1 cellular context compared by ENCODE assay signal in genomic region chr4:59643682-59644081, GRCh38.
TF ChIP-seq lines count a peak whose summit lies in the region.

No MANE protein-coding gene starts in this region.

TF ChIP-seq in GM23338, 12 proteins besides CTCF, POLR2A, EP300 and RAD21 (continued from another document):
- TF ChIP-seq, protein P1, sequence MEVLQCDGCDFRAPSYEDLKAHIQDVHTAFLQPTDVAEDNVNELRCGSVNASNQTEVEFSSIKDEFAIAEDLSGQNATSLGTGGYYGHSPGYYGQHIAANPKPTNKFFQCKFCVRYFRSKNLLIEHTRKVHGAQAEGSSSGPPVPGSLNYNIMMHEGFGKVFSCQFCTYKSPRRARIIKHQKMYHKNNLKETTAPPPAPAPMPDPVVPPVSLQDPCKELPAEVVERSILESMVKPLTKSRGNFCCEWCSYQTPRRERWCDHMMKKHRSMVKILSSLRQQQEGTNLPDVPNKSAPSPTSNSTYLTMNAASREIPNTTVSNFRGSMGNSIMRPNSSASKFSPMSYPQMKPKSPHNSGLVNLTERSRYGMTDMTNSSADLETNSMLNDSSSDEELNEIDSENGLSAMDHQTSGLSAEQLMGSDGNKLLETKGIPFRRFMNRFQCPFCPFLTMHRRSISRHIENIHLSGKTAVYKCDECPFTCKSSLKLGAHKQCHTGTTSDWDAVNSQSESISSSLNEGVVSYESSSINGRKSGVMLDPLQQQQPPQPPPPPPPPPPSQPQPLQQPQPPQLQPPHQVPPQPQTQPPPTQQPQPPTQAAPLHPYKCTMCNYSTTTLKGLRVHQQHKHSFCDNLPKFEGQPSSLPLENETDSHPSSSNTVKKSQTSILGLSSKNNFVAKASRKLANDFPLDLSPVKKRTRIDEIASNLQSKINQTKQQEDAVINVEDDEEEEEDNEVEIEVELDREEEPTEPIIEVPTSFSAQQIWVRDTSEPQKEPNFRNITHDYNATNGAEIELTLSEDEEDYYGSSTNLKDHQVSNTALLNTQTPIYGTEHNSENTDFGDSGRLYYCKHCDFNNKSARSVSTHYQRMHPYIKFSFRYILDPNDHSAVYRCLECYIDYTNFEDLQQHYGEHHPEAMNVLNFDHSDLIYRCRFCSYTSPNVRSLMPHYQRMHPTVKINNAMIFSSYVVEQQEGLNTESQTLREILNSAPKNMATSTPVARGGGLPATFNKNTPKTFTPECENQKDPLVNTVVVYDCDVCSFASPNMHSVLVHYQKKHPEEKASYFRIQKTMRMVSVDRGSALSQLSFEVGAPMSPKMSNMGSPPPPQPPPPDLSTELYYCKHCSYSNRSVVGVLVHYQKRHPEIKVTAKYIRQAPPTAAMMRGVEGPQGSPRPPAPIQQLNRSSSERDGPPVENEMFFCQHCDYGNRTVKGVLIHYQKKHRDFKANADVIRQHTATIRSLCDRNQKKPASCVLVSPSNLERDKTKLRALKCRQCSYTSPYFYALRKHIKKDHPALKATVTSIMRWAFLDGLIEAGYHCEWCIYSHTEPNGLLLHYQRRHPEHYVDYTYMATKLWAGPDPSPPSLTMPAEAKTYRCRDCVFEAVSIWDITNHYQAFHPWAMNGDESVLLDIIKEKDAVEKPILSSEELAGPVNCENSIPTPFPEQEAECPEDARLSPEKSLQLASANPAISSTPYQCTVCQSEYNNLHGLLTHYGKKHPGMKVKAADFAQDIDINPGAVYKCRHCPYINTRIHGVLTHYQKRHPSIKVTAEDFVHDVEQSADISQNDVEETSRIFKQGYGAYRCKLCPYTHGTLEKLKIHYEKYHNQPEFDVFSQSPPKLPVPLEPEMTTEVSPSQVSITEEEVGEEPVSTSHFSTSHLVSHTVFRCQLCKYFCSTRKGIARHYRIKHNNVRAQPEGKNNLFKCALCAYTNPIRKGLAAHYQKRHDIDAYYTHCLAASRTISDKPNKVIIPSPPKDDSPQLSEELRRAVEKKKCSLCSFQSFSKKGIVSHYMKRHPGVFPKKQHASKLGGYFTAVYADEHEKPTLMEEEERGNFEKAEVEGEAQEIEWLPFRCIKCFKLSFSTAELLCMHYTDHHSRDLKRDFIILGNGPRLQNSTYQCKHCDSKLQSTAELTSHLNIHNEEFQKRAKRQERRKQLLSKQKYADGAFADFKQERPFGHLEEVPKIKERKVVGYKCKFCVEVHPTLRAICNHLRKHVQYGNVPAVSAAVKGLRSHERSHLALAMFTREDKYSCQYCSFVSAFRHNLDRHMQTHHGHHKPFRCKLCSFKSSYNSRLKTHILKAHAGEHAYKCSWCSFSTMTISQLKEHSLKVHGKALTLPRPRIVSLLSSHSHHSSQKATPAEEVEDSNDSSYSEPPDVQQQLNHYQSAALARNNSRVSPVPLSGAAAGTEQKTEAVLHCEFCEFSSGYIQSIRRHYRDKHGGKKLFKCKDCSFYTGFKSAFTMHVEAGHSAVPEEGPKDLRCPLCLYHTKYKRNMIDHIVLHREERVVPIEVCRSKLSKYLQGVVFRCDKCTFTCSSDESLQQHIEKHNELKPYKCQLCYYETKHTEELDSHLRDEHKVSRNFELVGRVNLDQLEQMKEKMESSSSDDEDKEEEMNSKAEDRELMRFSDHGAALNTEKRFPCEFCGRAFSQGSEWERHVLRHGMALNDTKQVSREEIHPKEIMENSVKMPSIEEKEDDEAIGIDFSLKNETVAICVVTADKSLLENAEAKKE (CRISPR knock-in tag; IDR thresholded peaks at IDR 0.05) = no peak
- no peak for TF ChIP-seq JUNB (IDR thresholded peaks at IDR 0.05; ENCODE audit: unreplicated experiment)
- no peak for TF ChIP-seq EZH2 (IDR thresholded peaks at IDR 0.05; ENCODE audit: low read depth, unreplicated experiment)
- no peak for TF ChIP-seq ZNF331 (CRISPR knock-in tag; IDR thresholded peaks at IDR 0.05; ENCODE audit: low read depth)
- TF ChIP-seq, protein P2, sequence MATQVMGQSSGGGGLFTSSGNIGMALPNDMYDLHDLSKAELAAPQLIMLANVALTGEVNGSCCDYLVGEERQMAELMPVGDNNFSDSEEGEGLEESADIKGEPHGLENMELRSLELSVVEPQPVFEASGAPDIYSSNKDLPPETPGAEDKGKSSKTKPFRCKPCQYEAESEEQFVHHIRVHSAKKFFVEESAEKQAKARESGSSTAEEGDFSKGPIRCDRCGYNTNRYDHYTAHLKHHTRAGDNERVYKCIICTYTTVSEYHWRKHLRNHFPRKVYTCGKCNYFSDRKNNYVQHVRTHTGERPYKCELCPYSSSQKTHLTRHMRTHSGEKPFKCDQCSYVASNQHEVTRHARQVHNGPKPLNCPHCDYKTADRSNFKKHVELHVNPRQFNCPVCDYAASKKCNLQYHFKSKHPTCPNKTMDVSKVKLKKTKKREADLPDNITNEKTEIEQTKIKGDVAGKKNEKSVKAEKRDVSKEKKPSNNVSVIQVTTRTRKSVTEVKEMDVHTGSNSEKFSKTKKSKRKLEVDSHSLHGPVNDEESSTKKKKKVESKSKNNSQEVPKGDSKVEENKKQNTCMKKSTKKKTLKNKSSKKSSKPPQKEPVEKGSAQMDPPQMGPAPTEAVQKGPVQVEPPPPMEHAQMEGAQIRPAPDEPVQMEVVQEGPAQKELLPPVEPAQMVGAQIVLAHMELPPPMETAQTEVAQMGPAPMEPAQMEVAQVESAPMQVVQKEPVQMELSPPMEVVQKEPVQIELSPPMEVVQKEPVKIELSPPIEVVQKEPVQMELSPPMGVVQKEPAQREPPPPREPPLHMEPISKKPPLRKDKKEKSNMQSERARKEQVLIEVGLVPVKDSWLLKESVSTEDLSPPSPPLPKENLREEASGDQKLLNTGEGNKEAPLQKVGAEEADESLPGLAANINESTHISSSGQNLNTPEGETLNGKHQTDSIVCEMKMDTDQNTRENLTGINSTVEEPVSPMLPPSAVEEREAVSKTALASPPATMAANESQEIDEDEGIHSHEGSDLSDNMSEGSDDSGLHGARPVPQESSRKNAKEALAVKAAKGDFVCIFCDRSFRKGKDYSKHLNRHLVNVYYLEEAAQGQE (IDR thresholded peaks at IDR 0.05; ENCODE audit: unreplicated experiment) = no peak
